ENCODE assay signal across 1 cellular context in the genomic region with DNA sequence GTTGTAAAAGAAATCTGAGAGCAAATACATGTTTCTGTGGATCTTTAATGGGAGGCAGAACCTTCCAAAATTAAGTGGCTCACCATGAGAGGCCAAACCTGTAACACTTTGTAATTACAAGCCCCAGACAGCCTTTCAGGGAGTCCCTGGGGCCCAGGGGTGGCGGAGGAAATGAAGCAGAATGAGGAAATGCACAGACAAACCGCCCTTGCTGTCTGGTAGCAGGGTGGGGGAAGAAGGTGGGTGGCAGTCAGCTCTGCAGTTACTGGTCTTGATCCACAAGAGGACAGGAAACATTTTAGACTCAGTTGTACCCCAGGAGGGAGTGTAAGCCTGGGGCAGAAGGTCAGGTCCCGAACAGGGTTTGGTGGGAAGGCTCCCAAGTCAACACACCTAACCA.
TF ChIP-seq lines count a peak whose summit lies in the region.

No MANE protein-coding gene starts in this region.

TF ChIP-seq in GM23338, 12 proteins besides CTCF, POLR2A, EP300 and RAD21 (continued from another document):
- TF ChIP-seq, protein P1, sequence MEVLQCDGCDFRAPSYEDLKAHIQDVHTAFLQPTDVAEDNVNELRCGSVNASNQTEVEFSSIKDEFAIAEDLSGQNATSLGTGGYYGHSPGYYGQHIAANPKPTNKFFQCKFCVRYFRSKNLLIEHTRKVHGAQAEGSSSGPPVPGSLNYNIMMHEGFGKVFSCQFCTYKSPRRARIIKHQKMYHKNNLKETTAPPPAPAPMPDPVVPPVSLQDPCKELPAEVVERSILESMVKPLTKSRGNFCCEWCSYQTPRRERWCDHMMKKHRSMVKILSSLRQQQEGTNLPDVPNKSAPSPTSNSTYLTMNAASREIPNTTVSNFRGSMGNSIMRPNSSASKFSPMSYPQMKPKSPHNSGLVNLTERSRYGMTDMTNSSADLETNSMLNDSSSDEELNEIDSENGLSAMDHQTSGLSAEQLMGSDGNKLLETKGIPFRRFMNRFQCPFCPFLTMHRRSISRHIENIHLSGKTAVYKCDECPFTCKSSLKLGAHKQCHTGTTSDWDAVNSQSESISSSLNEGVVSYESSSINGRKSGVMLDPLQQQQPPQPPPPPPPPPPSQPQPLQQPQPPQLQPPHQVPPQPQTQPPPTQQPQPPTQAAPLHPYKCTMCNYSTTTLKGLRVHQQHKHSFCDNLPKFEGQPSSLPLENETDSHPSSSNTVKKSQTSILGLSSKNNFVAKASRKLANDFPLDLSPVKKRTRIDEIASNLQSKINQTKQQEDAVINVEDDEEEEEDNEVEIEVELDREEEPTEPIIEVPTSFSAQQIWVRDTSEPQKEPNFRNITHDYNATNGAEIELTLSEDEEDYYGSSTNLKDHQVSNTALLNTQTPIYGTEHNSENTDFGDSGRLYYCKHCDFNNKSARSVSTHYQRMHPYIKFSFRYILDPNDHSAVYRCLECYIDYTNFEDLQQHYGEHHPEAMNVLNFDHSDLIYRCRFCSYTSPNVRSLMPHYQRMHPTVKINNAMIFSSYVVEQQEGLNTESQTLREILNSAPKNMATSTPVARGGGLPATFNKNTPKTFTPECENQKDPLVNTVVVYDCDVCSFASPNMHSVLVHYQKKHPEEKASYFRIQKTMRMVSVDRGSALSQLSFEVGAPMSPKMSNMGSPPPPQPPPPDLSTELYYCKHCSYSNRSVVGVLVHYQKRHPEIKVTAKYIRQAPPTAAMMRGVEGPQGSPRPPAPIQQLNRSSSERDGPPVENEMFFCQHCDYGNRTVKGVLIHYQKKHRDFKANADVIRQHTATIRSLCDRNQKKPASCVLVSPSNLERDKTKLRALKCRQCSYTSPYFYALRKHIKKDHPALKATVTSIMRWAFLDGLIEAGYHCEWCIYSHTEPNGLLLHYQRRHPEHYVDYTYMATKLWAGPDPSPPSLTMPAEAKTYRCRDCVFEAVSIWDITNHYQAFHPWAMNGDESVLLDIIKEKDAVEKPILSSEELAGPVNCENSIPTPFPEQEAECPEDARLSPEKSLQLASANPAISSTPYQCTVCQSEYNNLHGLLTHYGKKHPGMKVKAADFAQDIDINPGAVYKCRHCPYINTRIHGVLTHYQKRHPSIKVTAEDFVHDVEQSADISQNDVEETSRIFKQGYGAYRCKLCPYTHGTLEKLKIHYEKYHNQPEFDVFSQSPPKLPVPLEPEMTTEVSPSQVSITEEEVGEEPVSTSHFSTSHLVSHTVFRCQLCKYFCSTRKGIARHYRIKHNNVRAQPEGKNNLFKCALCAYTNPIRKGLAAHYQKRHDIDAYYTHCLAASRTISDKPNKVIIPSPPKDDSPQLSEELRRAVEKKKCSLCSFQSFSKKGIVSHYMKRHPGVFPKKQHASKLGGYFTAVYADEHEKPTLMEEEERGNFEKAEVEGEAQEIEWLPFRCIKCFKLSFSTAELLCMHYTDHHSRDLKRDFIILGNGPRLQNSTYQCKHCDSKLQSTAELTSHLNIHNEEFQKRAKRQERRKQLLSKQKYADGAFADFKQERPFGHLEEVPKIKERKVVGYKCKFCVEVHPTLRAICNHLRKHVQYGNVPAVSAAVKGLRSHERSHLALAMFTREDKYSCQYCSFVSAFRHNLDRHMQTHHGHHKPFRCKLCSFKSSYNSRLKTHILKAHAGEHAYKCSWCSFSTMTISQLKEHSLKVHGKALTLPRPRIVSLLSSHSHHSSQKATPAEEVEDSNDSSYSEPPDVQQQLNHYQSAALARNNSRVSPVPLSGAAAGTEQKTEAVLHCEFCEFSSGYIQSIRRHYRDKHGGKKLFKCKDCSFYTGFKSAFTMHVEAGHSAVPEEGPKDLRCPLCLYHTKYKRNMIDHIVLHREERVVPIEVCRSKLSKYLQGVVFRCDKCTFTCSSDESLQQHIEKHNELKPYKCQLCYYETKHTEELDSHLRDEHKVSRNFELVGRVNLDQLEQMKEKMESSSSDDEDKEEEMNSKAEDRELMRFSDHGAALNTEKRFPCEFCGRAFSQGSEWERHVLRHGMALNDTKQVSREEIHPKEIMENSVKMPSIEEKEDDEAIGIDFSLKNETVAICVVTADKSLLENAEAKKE (CRISPR knock-in tag; IDR thresholded peaks at IDR 0.05), result no peak
- TF ChIP-seq EZH2 (IDR thresholded peaks at IDR 0.05; ENCODE audit: low read depth, unreplicated experiment), result no peak
- no peak for TF ChIP-seq NANOG (IDR thresholded peaks at IDR 0.05; ENCODE audit: borderline replicate concordance)
- TF ChIP-seq CREB1 (CRISPR knock-in tag; IDR thresholded peaks at IDR 0.05; ENCODE audit: low read depth), result no peak
- TF ChIP-seq POLR2AphosphoS5 (IDR thresholded peaks at IDR 0.05; ENCODE audit: low read depth), result no peak
- TF ChIP-seq STAT1 (IDR thresholded peaks at IDR 0.05; ENCODE audit: unreplicated experiment), result no peak
- TF ChIP-seq, protein P2, sequence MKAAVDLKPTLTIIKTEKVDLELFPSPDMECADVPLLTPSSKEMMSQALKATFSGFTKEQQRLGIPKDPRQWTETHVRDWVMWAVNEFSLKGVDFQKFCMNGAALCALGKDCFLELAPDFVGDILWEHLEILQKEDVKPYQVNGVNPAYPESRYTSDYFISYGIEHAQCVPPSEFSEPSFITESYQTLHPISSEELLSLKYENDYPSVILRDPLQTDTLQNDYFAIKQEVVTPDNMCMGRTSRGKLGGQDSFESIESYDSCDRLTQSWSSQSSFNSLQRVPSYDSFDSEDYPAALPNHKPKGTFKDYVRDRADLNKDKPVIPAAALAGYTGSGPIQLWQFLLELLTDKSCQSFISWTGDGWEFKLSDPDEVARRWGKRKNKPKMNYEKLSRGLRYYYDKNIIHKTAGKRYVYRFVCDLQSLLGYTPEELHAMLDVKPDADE (IDR thresholded peaks at IDR 0.05), result no peak
- TF ChIP-seq ZNF331 (CRISPR knock-in tag; IDR thresholded peaks at IDR 0.05; ENCODE audit: low read depth), result no peak
- no peak for TF ChIP-seq ZNF114 (CRISPR knock-in tag; IDR thresholded peaks at IDR 0.05)
